Comparison of ENCODE assay signal across 13 cellular contexts in genomic region chr12:27907766-27908165, GRCh38.
"Had no signal": no experiment of that assay in that cellular context is flagged by ENCODE, and none has a peak within 500 bp of the region (broad histone marks: within the 10 kb centered on the region; RNA-seq: fewer than 3 reads in every experiment).

No MANE protein-coding gene starts in this region.

- H3K9me3 ChIP-seq: mucosa of descending colon, right atrium auricular region had no signal

- H3K4me1 Mint-ChIP-seq: activated CD4-positive, alpha-beta memory T cell treated with anti-CD3 and anti-CD28 coated beads, Interleukin-2, amount 10 ng/mL, durations not matched to agents 7 days and 5 days; activated CD4-positive, alpha-beta T cell treated with anti-CD3 and anti-CD28 coated beads for 36 hours; naive thymus-derived CD8-positive, alpha-beta T cell; stimulated activated memory B cell treated with anti-CD40 and anti-IgM and Interleukin-4, amounts not matched to agents 10 μg/mL and 1 μg/mL and 100 μg/mL, for 72 hours had no signal

- H3K36me3 ChIP-seq: right atrium auricular region had no signal

- DNase-seq: activated CD4-positive, alpha-beta memory T cell treated with anti-CD3 and anti-CD28 coated beads, Interleukin-2, amount 10 ng/mL, durations not matched to agents 7 days and 5 days; activated CD4-positive, alpha-beta T cell treated with anti-CD3 and anti-CD28 coated beads for 36 hours; activated naive CD4-positive, alpha-beta T cell; caudate nucleus; effector CD8-positive, alpha-beta T cell; mucosa of descending colon; naive thymus-derived CD8-positive, alpha-beta T cell; stimulated activated CD4-positive, alpha-beta T cell treated with anti-CD3 and anti-CD28 coated beads, Interleukin-1b, Interleukin-23, amount 100 ng/mL, for 48 hours; T-helper 9 cell had no signal

- H3K36me3 Mint-ChIP-seq: stimulated activated memory B cell treated with anti-CD40 and anti-IgM and Interleukin-4, amounts not matched to agents 10 μg/mL and 1 μg/mL and 100 μg/mL, for 72 hours had no signal

- H3K27me3 Mint-ChIP-seq: type B pancreatic cell had no signal

- H3K4me3 ChIP-seq: coronary artery, mucosa of descending colon, right atrium auricular region had no signal

- ATAC-seq: activated CD4-positive, alpha-beta T cell treated with anti-CD3 and anti-CD28 coated beads for 36 hours; mucosa of descending colon; naive thymus-derived CD8-positive, alpha-beta T cell; stimulated activated memory B cell treated with anti-CD40 and anti-IgM and Interleukin-4, amounts not matched to agents 10 μg/mL and 1 μg/mL and 100 μg/mL, for 72 hours had no signal

- H3K4me3 Mint-ChIP-seq: activated CD4-positive, alpha-beta memory T cell treated with anti-CD3 and anti-CD28 coated beads, Interleukin-2, amount 10 ng/mL, durations not matched to agents 7 days and 5 days; activated CD4-positive, alpha-beta T cell treated with anti-CD3 and anti-CD28 coated beads for 36 hours; naive thymus-derived CD8-positive, alpha-beta T cell; stimulated activated memory B cell treated with anti-CD40 and anti-IgM and Interleukin-4, amounts not matched to agents 10 μg/mL and 1 μg/mL and 100 μg/mL, for 72 hours; type B pancreatic cell had no signal

- H3K27me3 ChIP-seq: right atrium auricular region had no signal

- H3K27ac ChIP-seq: coronary artery, right atrium auricular region had no signal

- H3K27ac Mint-ChIP-seq: activated CD4-positive, alpha-beta memory T cell treated with anti-CD3 and anti-CD28 coated beads, Interleukin-2, amount 10 ng/mL, durations not matched to agents 7 days and 5 days; activated CD4-positive, alpha-beta T cell treated with anti-CD3 and anti-CD28 coated beads for 36 hours; naive thymus-derived CD8-positive, alpha-beta T cell; stimulated activated memory B cell treated with anti-CD40 and anti-IgM and Interleukin-4, amounts not matched to agents 10 μg/mL and 1 μg/mL and 100 μg/mL, for 72 hours; type B pancreatic cell had no signal
